Comparison of ENCODE assay signal across 8 cellular contexts in genomic region chr3:48446425-48447193, GRCh38. TPM values are rescaled to one million over a fixed set of nuclear protein-coding genes. Genes with fewer than 3 reads are reported as not detected.
A peak's percentile ranks its signal among the peaks of the same experiment; 100 is the strongest.
DNase-seq lines count a peak whose midpoint lies in the region; TF ChIP-seq lines count a peak whose summit lies in the region.

Gene ATRIP, plus strand, starts transcription at chr3:48446737. Its CDS starts 109 bp downstream, at chr3:48446846.

- H3K36me3 ChIP-seq in Loucy (ENCODE audit: insufficient read depth, low read length) (peaks cover 10% of the 10 kb centered on the region; the same call in 1 of the 2 replicates), neutrophil (peaks cover 36% of the 10 kb centered on the region)

- H3K4me1 ChIP-seq in Loucy (ENCODE audit: insufficient read depth, low read length, poor library complexity, severe bottlenecking) (peaks cover 34% of the 10 kb centered on the region), neutrophil (ENCODE audit: control insufficient read depth in 1 of 2, insufficient read depth in 1 of 2, low read depth in 1 of 2, low read length in 1 of 2) (peaks cover 25% of the 10 kb centered on the region in 2 experiments)

- peaks cover 21% of the 10 kb centered on the region for H4K20me1 ChIP-seq in Loucy (ENCODE audit: insufficient read depth, low read length, poor library complexity, severe bottlenecking)

- H3K4me3 ChIP-seq in Loucy (ENCODE audit: low read length, poor library complexity, severe bottlenecking) (peak within 1 kb of the TSS; percentile 98), neutrophil (ENCODE audit: low read depth in 1 of 2, low read length in 1 of 2) (peak within 1 kb of the TSS; percentile 80 to 90)

- H3K4me2 ChIP-seq in Loucy (ENCODE audit: low read depth, low read length, poor library complexity, severe bottlenecking), result peak within 1 kb of the TSS; percentile 97

- H3K9me3 ChIP-seq in Loucy (ENCODE audit: insufficient read depth, low read depth, low read length) (no peaks in the 10 kb centered on the region), neutrophil (no peaks in the 10 kb centered on the region)

- peaks cover 43% of the 10 kb centered on the region for H3K79me2 ChIP-seq in Loucy (ENCODE audit: insufficient read depth, low read length)

- TF ChIP-seq CTCF in Loucy (conservative IDR thresholded peaks at IDR 0.05; ENCODE audit: low read length), result no peak
- TF ChIP-seq CTCF in neutrophil (IDR thresholded peaks at IDR 0.05), result peak; percentile 50

- H3K27me3 ChIP-seq in Loucy (ENCODE audit: insufficient read depth, low read length, poor library complexity, severe bottlenecking), result no peaks in the 10 kb centered on the region
- no peaks in the 10 kb centered on the region for H3K27me3 ChIP-seq in neutrophil

- peak; percentile 92 for DNase-seq in G401 (ENCODE audit: low spot score)
- DNase-seq in H4 (ENCODE audit: low spot score), result peak; percentile 63
- DNase-seq in SK-N-DZ (ENCODE audit: low spot score), result peak; percentile 84
- peak; percentile 87 for DNase-seq in activated naive CD4-positive, alpha-beta T cell treated with Interleukin-2 at 50 U/mL for 16 hours
- DNase-seq in foreskin melanocyte, result peak; percentile 76
- peak in 46 of 49 donors; percentile 54 to 96 (median 83) for DNase-seq in substantia nigra (lab: John Stamatoyannopoulos, UW)

- peak within 1 kb of the TSS; percentile 86 for H3K27ac ChIP-seq in neutrophil
- H3K27ac ChIP-seq in substantia nigra (ENCODE audit: low read depth, low read length, poor library complexity, severe bottlenecking), result peak within 1 kb of the TSS; percentile 89

- H3F3A ChIP-seq in Loucy (ENCODE audit: low read depth), result no peaks in the 10 kb centered on the region

- peak within 1 kb of the TSS; percentile 94 for H2AFZ ChIP-seq in Loucy (ENCODE audit: low read length)

- H3K9me2 ChIP-seq in Loucy (replicated peaks; ENCODE audit: low read depth, low read length), result no peaks in the 10 kb centered on the region

- H3K9ac ChIP-seq in Loucy (ENCODE audit: low read depth, low read length, poor library complexity, severe bottlenecking), result peak within 1 kb of the TSS; percentile 95

- in situ Hi-C loops in G401 (cut with HindIII; ENCODE audit: low sequenced_read_pairs), result no loop called here

RNA-seq across cellular contexts. Expression of gene ATRIP, which starts in this region (rescaled TPM):
- 10.8 and 12.6 TPM in 2 replicates for total RNA-seq in G401 (2014; rRNA removed; shearing (Covaris generic))
- 5.3 and 5.7 TPM in 2 replicates for total RNA-seq in H4 (2014; rRNA removed; shearing (Covaris generic))
- 8.2 and 8.6 TPM in 2 replicates for polyA plus RNA-seq in SK-N-DZ (2014; cell fraction: cytosol; rRNA removed)
- 16.8 and 17.7 TPM in 2 replicates for polyA plus RNA-seq in SK-N-DZ (2014; cell fraction: nucleus; rRNA removed)

Comparison
In these comparisons a context has a peak if more than half of its experiments do, and no peak if none do; other contexts are left out.
1. Peak in every context shown above with its lines: DNase-seq, H3K4me3 ChIP-seq and H3K27ac ChIP-seq.